Comparison of ENCODE assay signal across 8 cellular contexts in genomic region chr3:197297476-197298340, GRCh38. TPM values are rescaled to one million over a fixed set of nuclear protein-coding genes. Genes with fewer than 3 reads are reported as not detected.
DNase-seq lines count a peak whose midpoint lies in the region; ATAC-seq, FAIRE-seq and TF ChIP-seq lines count a peak whose summit lies in the region.

No MANE protein-coding gene starts in this region.

- no peaks in the 10 kb centered on the region for H3K9me3 ChIP-seq in AG04450 (ENCODE audit: control insufficient read depth, insufficient read depth, low read length)
- H3K9me3 ChIP-seq in kidney (ENCODE audit: control insufficient read depth in 1 of 2, low read length in 2 of 2): no peaks in the 10 kb centered on the region

- peak; percentile 73 for DNase-seq in AG04450 (ENCODE audit: low read depth, low spot score)
- DNase-seq in NCI-H2196 treated with DMSO at 0.1 percent for 48 hours (lab: John Stamatoyannopoulos, UW; ENCODE audit: unreplicated experiment): peak; percentile 94
- peak; percentile 67 to 78 (median 74) for DNase-seq in activated CD4-positive, CD25-positive, alpha-beta regulatory T cell (lab: John Stamatoyannopoulos, UW)
- DNase-seq in central memory CD4-positive, alpha-beta T cell: peak; percentile 85
- DNase-seq in kidney: peak; percentile 96
- peak; percentile 75 to 82 for DNase-seq in stimulated activated CD4-positive, alpha-beta T cell treated with anti-CD3 and anti-CD28 coated beads, Interleukin-15, amount 100 ng/mL, for 1 hour (ENCODE audit: low read depth in 1 of 2, low spot score in 1 of 2)

- peak overlapping the region; percentile 96 for H3K4me3 ChIP-seq in AG04450 (ENCODE audit: low read depth, low read length)
- H3K4me3 ChIP-seq in kidney (ENCODE audit: low read length in 2 of 2): peak overlapping the region; percentile 82 to 88

- in situ Hi-C loops in GM18951 (cut with MboI; ENCODE audit: low sequenced_read_pairs, unreplicated experiment): no loop called here

- FAIRE-seq in kidney (lab: Jason Lieb, UNC): no peak

- no peak for TF ChIP-seq CTCF in AG04450 (IDR thresholded peaks at IDR 0.05; ENCODE audit: low read depth, low read length)
- no peak for TF ChIP-seq CTCF in kidney (IDR thresholded peaks at IDR 0.05; ENCODE audit: borderline replicate concordance, extremely low read depth, insufficient read depth)

- H3K27ac ChIP-seq in AG04450 (ENCODE audit: low read depth, low read length) (peak overlapping the region; percentile 86), kidney (ENCODE audit: low read depth in 2 of 2, low read length in 2 of 2) (peak overlapping the region; percentile 86 to 94)

- peak overlapping the region; percentile 11 to 90 for H3K9ac ChIP-seq in kidney (ENCODE audit: low read length in 2 of 2)

- intact Hi-C loops in kidney (cut with DNase I): no loop called here

- TF ChIP-seq POLR2A in GM18951 (IDR thresholded peaks at IDR 0.05; ENCODE audit: extremely low read depth, insufficient read depth, insufficient read length): peak; percentile 33

- ATAC-seq in HG03159 (IDR thresholded peaks at IDR 0.05; ENCODE audit: unreplicated experiment): peak; percentile 70

- CTCF ChIA-PET in AG04450 (lab: Charles Lee): interaction anchor here (0.6 to 0.7 kb wide), 3 partner anchors 14 to 123 kb away, joined by 3 to 8 read pairs (median 3); no protein-coding TSS in a partner anchor

- peaks cover 0 to 5% of the 10 kb centered on the region in 2 donors for H3K36me3 ChIP-seq in kidney (ENCODE audit: control insufficient read depth in 1 of 2, insufficient read depth in 2 of 2, low read length in 2 of 2)

- POLR2A ChIA-PET in AG04450 (lab: Yijun Ruan, JAX): interaction anchor here (0.6 to 1.6 kb wide), 9 partner anchors 8 to 211 kb away, joined by 3 to 14 read pairs (median 4); no protein-coding TSS in a partner anchor

- peaks cover 5 to 9% of the 10 kb centered on the region in 2 donors for H3K4me1 ChIP-seq in kidney (ENCODE audit: control insufficient read depth in 1 of 2, insufficient read depth in 1 of 2, low read depth in 1 of 2, low read length in 2 of 2)

- H3K27me3 ChIP-seq in AG04450 (ENCODE audit: control insufficient read depth, insufficient read depth, low read length): no peaks in the 10 kb centered on the region

RNA-seq across cellular contexts. Expression of gene DLG1, which starts 0.7 kb away (rescaled TPM):
- 50.0 and 58.9 TPM in 2 replicates for polyA plus RNA-seq in AG04450 (2011; rRNA removed)
- 57.1 and 73.5 TPM in 2 replicates for polyA minus RNA-seq in AG04450 (2011; rRNA and poly(A)+ RNA removed)
- 101 TPM for total RNA-seq in kidney
- 19.4 TPM for polyA plus RNA-seq in kidney (ENCODE audit: insufficient read depth, low read depth, low replicate concordance)

Comparison
In these comparisons a context has a peak if more than half of its experiments do, and no peak if none do; other contexts are left out.
1. Peak in every context shown above with its lines: DNase-seq, ATAC-seq, H3K4me3 ChIP-seq and H3K27ac ChIP-seq.